Comparison of ENCODE assay signal across 19 cellular contexts in the genomic region with DNA sequence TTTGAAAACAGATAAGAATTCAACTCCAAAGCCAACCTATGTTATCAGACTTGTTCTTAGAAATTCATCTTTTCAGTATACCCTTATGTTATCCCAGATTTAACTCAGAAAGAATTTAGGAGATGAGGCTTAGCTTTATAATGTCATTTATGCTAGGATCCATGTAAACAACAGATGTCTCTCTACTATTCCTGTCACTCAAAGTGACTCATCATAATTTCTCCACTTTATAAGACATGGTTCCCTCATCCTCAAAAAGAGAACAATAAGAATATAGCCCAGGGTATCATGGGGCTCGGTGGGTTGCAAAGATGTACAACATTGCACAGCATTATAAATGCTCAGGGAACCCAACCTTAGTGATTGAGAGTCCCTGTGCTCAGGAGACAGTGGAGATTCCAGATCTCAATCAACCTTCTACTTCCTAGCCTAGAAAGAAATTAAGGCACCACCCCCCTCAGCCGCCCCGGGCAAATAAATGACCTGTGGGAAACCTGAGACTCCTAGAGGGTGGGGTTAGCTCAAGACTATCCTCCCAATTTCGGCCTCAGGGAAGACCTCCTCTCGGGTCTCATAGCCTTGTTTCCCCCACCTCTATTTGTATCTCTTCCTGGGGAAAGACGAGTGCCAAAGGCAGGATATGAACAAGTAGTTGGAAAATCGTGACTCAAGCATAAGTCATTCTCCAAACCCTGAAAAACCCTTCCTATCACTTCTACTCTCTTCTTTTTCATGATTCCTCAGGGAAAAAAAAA.
DNase-seq lines count a peak whose midpoint lies in the region; ATAC-seq and TF ChIP-seq lines count a peak whose summit lies in the region.
"Had no signal": no experiment of that assay in that cellular context is flagged by ENCODE, and none has a peak within 500 bp of the region (broad histone marks: within the 10 kb centered on the region; RNA-seq: fewer than 3 reads in every experiment).

No MANE protein-coding gene starts in this region.

- H2AK5ac ChIP-seq in mesendoderm (ENCODE audit: low read length), result no peak overlapping the region

- in situ Hi-C loops in astrocyte of the spinal cord (cut with HindIII; ENCODE audit: low sequenced_read_pairs), result no loop called here

- H3K9ac ChIP-seq in mesendoderm (ENCODE audit: low read length), result no peak overlapping the region

- H2BK5ac ChIP-seq in mesendoderm (ENCODE audit: low read length), result no peak overlapping the region

- H3K36me3 ChIP-seq in mesendoderm (ENCODE audit: control insufficient read depth, insufficient read depth, low read length), result no peaks in the 10 kb centered on the region
- H3K36me3 ChIP-seq: adrenal gland, esophagus squamous epithelium had no signal

- H3K4me1 ChIP-seq in mesendoderm (ENCODE audit: control insufficient read depth, low read depth, low read length), result peaks cover 2% of the 10 kb centered on the region
- H3K4me1 ChIP-seq: adrenal gland had no signal

- no peak overlapping the region for H2BK15ac ChIP-seq in mesendoderm (replicated peaks; ENCODE audit: low read depth)

- no CpG with 5 or more reads among the region's 7 CpGs for WGBS in mesendoderm (ENCODE audit: extremely low coverage, insufficient coverage, low lambda C conversion rate)

- no peak overlapping the region for H3K27ac ChIP-seq in mesendoderm (ENCODE audit: low read depth, low read length)
- H3K27ac ChIP-seq: adrenal gland, esophagus squamous epithelium had no signal

- no peaks in the 10 kb centered on the region for H3K27me3 ChIP-seq in mesendoderm (ENCODE audit: insufficient read depth, low read length, poor library complexity)
- H3K27me3 ChIP-seq: adrenal gland, esophagus squamous epithelium had no signal

- H4K5ac ChIP-seq in mesendoderm (ENCODE audit: low read length), result no peak overlapping the region

- no peak for TF ChIP-seq CTCF in astrocyte of the spinal cord (IDR thresholded peaks at IDR 0.05; ENCODE audit: low read depth, low read length)

- H3K79me1 ChIP-seq in mesendoderm (ENCODE audit: low read length), result no peaks in the 10 kb centered on the region

- no peak overlapping the region for H3K18ac ChIP-seq in mesendoderm (ENCODE audit: low read length)

- H3K4ac ChIP-seq in mesendoderm (ENCODE audit: low read depth, low read length), result no peak overlapping the region

- no peak for ATAC-seq in GM19023 (IDR thresholded peaks at IDR 0.05; ENCODE audit: unreplicated experiment)

- DNase-seq in ELR (ENCODE audit: low read depth) (peak; percentile 85), NCI-H1694 (lab: John Stamatoyannopoulos, UW) (peak; percentile 17), astrocyte of the spinal cord (ENCODE audit: low read depth, low spot score) (peak; percentile 12), mesendoderm (peak; percentile 34), NCI-H2029 treated with DMSO at 0.1 percent for 48 hours (lab: John Stamatoyannopoulos, UW) (no peak)
- no peak for DNase-seq in activated effector memory CD4-positive, alpha-beta T cell treated with Interleukin-2 at 50 U/mL for 16 hours
- no peak for DNase-seq in activated CD8-positive, alpha-beta memory T cell treated with anti-CD3 and anti-CD28 coated beads, Interleukin-2, amount 50 U/mL, for 48 hours
- DNase-seq: activated CD4-positive, alpha-beta T cell treated with anti-CD3 and anti-CD28 coated beads for 4 hours; activated effector memory CD4-positive, alpha-beta T cell treated with anti-CD3 and anti-CD28 coated beads, Interleukin-2, amount 50 U/mL, for 16 hours; adrenal gland; caudate nucleus; COR-L47; esophagus squamous epithelium; kidney; NCI-H2081; NCI-H510A treated with DMSO at 0.1 percent for 48 hours; stimulated activated CD8-positive, alpha-beta memory T cell treated with anti-CD3 and anti-CD28 coated beads, Interleukin-4, amount 100 ng/mL, for 48 hours had no signal

- H2BK120ac ChIP-seq in mesendoderm (ENCODE audit: low read depth, low read length), result no peak overlapping the region

- H4K8ac ChIP-seq in mesendoderm (ENCODE audit: low read depth, low read length), result no peak overlapping the region

- H3K4me2 ChIP-seq in mesendoderm (ENCODE audit: low read length), result no peak overlapping the region
- H3K4me2 ChIP-seq: smooth muscle cell had no signal

- no peaks in the 10 kb centered on the region for H3K79me2 ChIP-seq in mesendoderm (ENCODE audit: control insufficient read depth, insufficient read depth, low read length)

- no peak overlapping the region for H3K56ac ChIP-seq in mesendoderm (ENCODE audit: low read length)

- H3K23ac ChIP-seq in mesendoderm (ENCODE audit: low read length), result no peak overlapping the region

- H3K4me3 ChIP-seq in astrocyte of the spinal cord (ENCODE audit: low read depth, low read length) (no peak overlapping the region), mesendoderm (ENCODE audit: low read length) (no peak overlapping the region)
- H3K4me3 ChIP-seq: adrenal gland, esophagus squamous epithelium, smooth muscle cell had no signal

Comparison
In these comparisons a context has a peak if more than half of its experiments do, and no peak if none do; other contexts are left out.
1. DNase-seq: peak in ELR (single experiment), NCI-H1694 (single experiment), astrocyte of the spinal cord (single experiment) and mesendoderm (single experiment); none in activated effector memory CD4-positive, alpha-beta T cell treated with Interleukin-2 at 50 U/mL for 16 hours (single experiment), NCI-H2029 treated with DMSO at 0.1 percent for 48 hours (single experiment) and activated CD8-positive, alpha-beta memory T cell treated with anti-CD3 and anti-CD28 coated beads, Interleukin-2, amount 50 U/mL, for 48 hours (single experiment).